In genomic region chr5:106481375-106481774, GRCh38 we compare ENCODE assay signal across 29 cellular contexts.
DNase-seq lines count a peak whose midpoint lies in the region; ATAC-seq and TF ChIP-seq lines count a peak whose summit lies in the region.
"Had no signal": no experiment of that assay in that cellular context is flagged by ENCODE, and none has a peak within 500 bp of the region (broad histone marks: within the 10 kb centered on the region; RNA-seq: fewer than 3 reads in every experiment).

No MANE protein-coding gene starts in this region.

- no peak for TF ChIP-seq CTCF in fibroblast of pulmonary artery (IDR thresholded peaks at IDR 0.05; ENCODE audit: low read length, missing control alignments)

- DNase-seq in AML-193 (lab: John Stamatoyannopoulos, UW), result peak; percentile 39 to 40
- peak; percentile 11 for DNase-seq in M059J (ENCODE audit: low read depth)
- peak; percentile 52 for DNase-seq in adipocyte (ENCODE audit: low read depth)
- peak; percentile 4 for DNase-seq in fibroblast of pulmonary artery (ENCODE audit: low read depth)
- no peak for DNase-seq in stimulated activated CD4-positive, alpha-beta T cell treated with anti-CD3 and anti-CD28 coated beads, Interleukin-2, amount 100 ng/mL, for 24 hours
- no peak for DNase-seq in NCI-H1417 (lab: John Stamatoyannopoulos, UW)
- DNase-seq: activated CD4-positive, alpha-beta T cell treated with anti-CD3 and anti-CD28 coated beads, Interleukin-2, amount 10 ng/mL, durations not matched to agents 24 days and 14 days; activated gamma-delta T cell treated with Interleukin-2 at 50 U/mL for 16 hours; activated T-cell treated with anti-CD3 and anti-CD28 coated beads, Interleukin-2, amount 50 U/mL, for 4 hours; body of pancreas; cerebellar nuclear complex; DMS79; heart left ventricle; NCI-H1048; NCI-H1694 treated with DMSO at 0.1 percent for 48 hours; NCI-H2171; NCI-H524; nephron progenitor cell; NK-92 treated with Interleukin-12 subunit alpha and Interleukin-12 subunit beta, amount 100 ng/mL, for 24 hours; pancreas; SJCRH30; spleen; stimulated activated CD4-positive, alpha-beta T cell treated with anti-CD3 and anti-CD28 coated beads, Interleukin-2, amount 100 ng/mL, for 48 hours; T-helper 2 cell; upper lobe of right lung had no signal

- ATAC-seq in GM18907 (IDR thresholded peaks at IDR 0.05; ENCODE audit: unreplicated experiment) (no peak), HG02642 (IDR thresholded peaks at IDR 0.05; ENCODE audit: poor library complexity, unreplicated experiment) (no peak)
- ATAC-seq: activated T-cell treated with anti-CD3 and anti-CD28 coated beads, Interleukin-2, amount 50 U/mL, for 4 hours; body of pancreas; heart left ventricle; pancreas; upper lobe of right lung had no signal

- H3K4me1 ChIP-seq in adipocyte (ENCODE audit: control insufficient read depth, insufficient read depth, low read length), result no peaks in the 10 kb centered on the region
- H3K4me1 ChIP-seq: body of pancreas, heart left ventricle, pancreas, right atrium auricular region, SJCRH30, spleen, suprapubic skin, upper lobe of right lung had no signal

- H3K36me3 ChIP-seq in adipocyte (ENCODE audit: control insufficient read depth, insufficient read depth, low read length, severe bottlenecking), result no peaks in the 10 kb centered on the region
- H3K36me3 ChIP-seq: heart left ventricle, pancreas, right atrium auricular region, SJCRH30, spleen, suprapubic skin, upper lobe of right lung had no signal

- no peaks in the 10 kb centered on the region for H3K27me3 ChIP-seq in adipocyte (replicated peaks; ENCODE audit: control insufficient read depth, insufficient read depth, low read length)
- H3K27me3 ChIP-seq: body of pancreas, heart left ventricle, pancreas, right atrium auricular region, SJCRH30, spleen, suprapubic skin, upper lobe of right lung had no signal

- H3K9me3 ChIP-seq in adipocyte (ENCODE audit: control insufficient read depth, low read length), result no peaks in the 10 kb centered on the region
- H3K9me3 ChIP-seq: body of pancreas, heart left ventricle, pancreas, right atrium auricular region, SJCRH30, suprapubic skin, upper lobe of right lung had no signal

- H3K9ac ChIP-seq in adipocyte (ENCODE audit: low read length), result no peak overlapping the region

- no peak overlapping the region for H3K4me3 ChIP-seq in adipocyte (ENCODE audit: low read length)
- no peak overlapping the region for H3K4me3 ChIP-seq in fibroblast of pulmonary artery (replicated peaks; ENCODE audit: low read depth, low read length)
- H3K4me3 ChIP-seq: body of pancreas, heart left ventricle, pancreas, right atrium auricular region, SJCRH30, spleen, suprapubic skin, upper lobe of right lung had no signal

Comparison
In these comparisons a context has a peak if more than half of its experiments do, and no peak if none do; other contexts are left out.
1. DNase-seq: peak in AML-193 (2 of 2), M059J (single experiment), adipocyte (single experiment) and fibroblast of pulmonary artery (single experiment); none in stimulated activated CD4-positive, alpha-beta T cell treated with anti-CD3 and anti-CD28 coated beads, Interleukin-2, amount 100 ng/mL, for 24 hours (0 of 2) and NCI-H1417 (0 of 3).